18 cellular contexts compared by ENCODE assay signal in the genomic region with DNA sequence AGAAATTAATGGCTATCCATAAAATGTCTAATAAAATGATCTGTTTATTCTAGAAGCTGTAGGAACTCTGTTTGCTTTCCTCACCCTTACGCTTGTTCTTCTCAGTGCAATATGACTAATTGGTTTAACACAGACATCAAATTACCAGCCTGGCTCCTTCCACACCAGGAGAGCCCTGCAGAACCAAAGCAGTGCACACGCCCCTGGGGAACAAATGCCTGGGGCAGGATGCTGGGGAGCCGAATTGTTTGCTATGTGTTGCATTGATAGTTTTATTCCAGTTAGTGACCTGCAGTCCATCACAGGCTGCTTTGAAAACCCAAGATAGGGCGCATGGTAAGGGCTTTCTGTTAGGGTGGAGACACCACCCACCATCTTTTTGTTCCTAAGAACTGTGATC.
DNase-seq lines count a peak whose midpoint lies in the region; ATAC-seq and TF ChIP-seq lines count a peak whose summit lies in the region.
"Had no signal": no experiment of that assay in that cellular context is flagged by ENCODE, and none has a peak within 500 bp of the region (broad histone marks: within the 10 kb centered on the region; RNA-seq: fewer than 3 reads in every experiment).

No MANE protein-coding gene starts in this region.

- ATAC-seq in HG03342 (IDR thresholded peaks at IDR 0.05; ENCODE audit: unreplicated experiment), result no peak
- no peak for ATAC-seq in GM21390 (IDR thresholded peaks at IDR 0.05; ENCODE audit: unreplicated experiment)
- ATAC-seq: K562 had no signal

- H3K27ac ChIP-seq in HEK293 (ENCODE audit: extremely low read depth, low read depth, low read length), result no peak overlapping the region
- H3K27ac ChIP-seq: SK-N-MC had no signal

- no peak overlapping the region for H3K4me3 ChIP-seq in HEK293 (ENCODE audit: low read depth, low read length)
- H3K4me3 ChIP-seq: K562, SK-N-MC had no signal

- DNase-seq in DMS153 (lab: John Stamatoyannopoulos, UW) (peak; percentile 22), NCI-H748 (lab: John Stamatoyannopoulos, UW; ENCODE audit: unreplicated experiment) (peak; percentile 78), islet precursor cell (peak; percentile 68), UCSD-AML1 (lab: John Stamatoyannopoulos, UW; ENCODE audit: unreplicated experiment) (no peak)
- DNase-seq: ACHN; C1 segment of cervical spinal cord; CD8-positive, alpha-beta memory T cell; DND-41; H9; NCI-H1105 treated with DMSO at 0.1 percent for 48 hours; NCI-H1930; NCI-H524; Right ventricle myocardium superior had no signal

- no peaks in the 10 kb centered on the region for H3K9me3 ChIP-seq in HEK293 (ENCODE audit: control insufficient read depth, insufficient read depth, low read depth, low read length)

- TF ChIP-seq CTCF in HEK293 (tag by site-specific recombination; IDR thresholded peaks at IDR 0.05), result no peak

- CTCF ChIA-PET in HEK293 (lab: Yijun Ruan, JAX), result interaction anchor here (0.7 to 1.3 kb wide), 3 partner anchors 8 to 275 kb away, joined by 3 to 8 read pairs (median 4); no protein-coding TSS in a partner anchor

- no peaks in the 10 kb centered on the region for H3K36me3 ChIP-seq in HEK293 (ENCODE audit: control insufficient read depth in 2 of 2, insufficient read depth in 1 of 2, low read length in 2 of 2)

- POLR2A ChIA-PET in HEK293 (lab: Yijun Ruan, JAX), result no interaction called here

- no peaks in the 10 kb centered on the region for H3K4me1 ChIP-seq in HEK293 (ENCODE audit: control insufficient read depth, insufficient read depth, low read length)

TF ChIP-seq in HEK293, 187 proteins besides CTCF, POLR2A, EP300 and RAD21:
- TF ChIP-seq ZBTB17 (tag by site-specific recombination; IDR thresholded peaks at IDR 0.05) (no peak), ZNF600 (tag by site-specific recombination; IDR thresholded peaks at IDR 0.05) (0 out of 2 replicates have a peak, but pooled peaks have one; percentile 18), ZIC2 (tag by site-specific recombination; IDR thresholded peaks at IDR 0.05) (peak; percentile 51; the same call in 1 of the 2 replicates), GLIS1 (tag by site-specific recombination; IDR thresholded peaks at IDR 0.05) (peak; percentile 62; the same call in 1 of the 2 replicates)
